22 cellular contexts compared by ENCODE assay signal in the genomic region with DNA sequence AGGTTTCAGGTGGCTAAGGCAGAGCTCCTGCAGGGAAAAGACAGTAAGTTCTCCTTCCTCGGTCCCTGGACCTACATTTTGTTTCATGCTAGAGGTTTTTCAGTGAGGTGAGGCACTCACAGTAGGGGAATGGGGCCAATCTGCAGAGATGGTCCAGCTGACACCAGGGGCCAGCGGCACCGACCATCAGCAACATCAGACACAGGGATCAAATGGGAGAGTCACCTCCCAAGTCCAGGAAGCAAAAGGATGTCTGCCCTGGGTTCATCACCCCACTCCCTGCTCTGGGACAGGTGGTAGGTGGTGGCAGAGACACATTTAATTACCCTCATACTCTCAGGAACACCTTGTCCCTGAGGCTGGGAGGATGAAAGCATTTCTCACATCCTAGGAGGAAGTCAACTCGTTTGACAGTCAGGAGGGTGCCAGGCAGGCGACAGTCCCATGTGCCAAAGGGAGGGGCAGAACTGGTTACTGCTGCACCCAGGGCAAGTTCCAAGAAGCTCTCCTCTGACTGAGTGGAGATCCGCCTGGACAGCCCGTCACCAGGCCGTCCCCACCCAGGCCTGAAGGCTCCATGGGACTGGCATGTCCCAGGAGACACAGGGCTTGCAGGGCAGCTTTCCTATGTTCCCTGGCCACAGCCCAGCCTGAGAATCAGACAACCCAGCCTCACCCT. TPM values are rescaled to one million over a fixed set of nuclear protein-coding genes. Genes with fewer than 3 reads are reported as not detected.
A peak's percentile ranks its signal among the peaks of the same experiment; 100 is the strongest.
DNase-seq lines count a peak whose midpoint lies in the region; ATAC-seq, FAIRE-seq and TF ChIP-seq lines count a peak whose summit lies in the region.
"Had no signal": no experiment of that assay in that cellular context is flagged by ENCODE, and none has a peak within 500 bp of the region (broad histone marks: within the 10 kb centered on the region; RNA-seq: fewer than 3 reads in every experiment).

No MANE protein-coding gene starts in this region.

- H3K4me3 ChIP-seq in HepG2 (replicated peaks in 1 of 3; ENCODE audit: insufficient read depth in 1 of 3, low read depth in 2 of 3, low read length in 3 of 3), result no peak overlapping the region
- no peak overlapping the region for H3K4me3 ChIP-seq in right lobe of liver
- no peak overlapping the region for H3K4me3 ChIP-seq in keratinocyte (ENCODE audit: control insufficient read depth in 2 of 3, extremely low read depth in 1 of 3, insufficient read depth in 2 of 3, low read depth in 1 of 3, low read length in 3 of 3)
- H3K4me3 ChIP-seq in pancreas, result no peak overlapping the region
- H3K4me3 ChIP-seq: A549, thoracic aorta had no signal

- H3K9me1 ChIP-seq in keratinocyte (ENCODE audit: control insufficient read depth, extremely low read depth, insufficient read depth, low read length), result peaks cover 13% of the 10 kb centered on the region

- no peak for TF ChIP-seq CTCF in HepG2 (CRISPR knock-in tag; IDR thresholded peaks at IDR 0.05)
- TF ChIP-seq CTCF in right lobe of liver (IDR thresholded peaks at IDR 0.05), result no peak
- TF ChIP-seq CTCF in keratinocyte (optimal IDR thresholded peaks at IDR 0.05 in 1 of 3, IDR thresholded peaks at IDR 0.05 in 1 of 3, conservative IDR thresholded peaks at IDR 0.05 in 1 of 3; ENCODE audit: extremely low read depth in 1 of 3, insufficient read depth in 2 of 3, low read length in 3 of 3), result no peak
- TF ChIP-seq CTCF in pancreas (IDR thresholded peaks at IDR 0.05), result no peak
- TF ChIP-seq CTCF in omental fat pad (IDR thresholded peaks at IDR 0.05), result no peak

- peaks cover 8% of the 10 kb centered on the region for H3K79me2 ChIP-seq in HepG2 (ENCODE audit: insufficient read depth, low read length)
- peaks cover 54% of the 10 kb centered on the region for H3K79me2 ChIP-seq in keratinocyte (ENCODE audit: control insufficient read depth, insufficient read depth, low read length)

- in situ Hi-C loops in HepG2 (cut with HindIII; ENCODE audit: extremely low pct_ligation_motif_present, low pct_unique_long_range_greater_than_20kb), result no loop called here

- no peak for TF ChIP-seq EP300 in HepG2 (IDR thresholded peaks at IDR 0.05; ENCODE audit: low read depth in 2 of 2, low read length in 2 of 2)
- no peak for TF ChIP-seq EP300 in HepG2 (CRISPR knock-in tag; IDR thresholded peaks at IDR 0.05; ENCODE audit: borderline replicate concordance)

- H3K9ac ChIP-seq in HepG2 (ENCODE audit: insufficient read depth, low read depth, low read length) (no peak overlapping the region), keratinocyte (ENCODE audit: control insufficient read depth, extremely low read depth, insufficient read depth, low read length) (peak overlapping the region; percentile 28)

- TF ChIP-seq POLR2A in HepG2 (IDR thresholded peaks at IDR 0.05; ENCODE audit: insufficient read depth in 1 of 2, low read depth in 2 of 2, low read length in 2 of 2) (no peak), right lobe of liver (IDR thresholded peaks at IDR 0.05) (no peak)

- dilution Hi-C loops in keratinocyte (cut with MboI; ENCODE audit: extremely low pct_ligation_motif_present, low sequenced_read_pairs), result no loop called here

- ATAC-seq in HepG2 (no peak), right lobe of liver (no peak), pancreas (peak; percentile 12 to 32 (median 26)), omental fat pad (ENCODE audit: low FRiP score) (no peak)
- ATAC-seq: A549; activated CD8-positive, alpha-beta T cell treated with anti-CD3 and anti-CD28 coated beads, Interleukin-2, amount 10 ng/mL, durations not matched to agents 7 days and 5 days had no signal

- POLR2A ChIA-PET in HepG2 (lab: Yijun Ruan, JAX), result no interaction called here

- WGBS in HepG2 (ENCODE audit: low lambda C conversion rate), result 94% methylated on average over 8 of the region's 8 CpGs
- 40% methylated on average over 1 of the region's 8 CpGs for WGBS in right lobe of liver (ENCODE audit: insufficient coverage, low coverage, low lambda C conversion rate, missing lambda C conversion rate)
- WGBS in pancreas, 2 donors, result 53 to 57% methylated on average over 8 of the region's 8 CpGs

- FAIRE-seq in HepG2 (lab: Jason Lieb, UNC) (no peak), keratinocyte (lab: Jason Lieb, UNC) (no peak), pancreas (lab: Jason Lieb, UNC) (no peak)
- FAIRE-seq: A549, frontal cortex had no signal

- H2AFZ ChIP-seq in HepG2 (ENCODE audit: low read length) (no peak overlapping the region), keratinocyte (ENCODE audit: control insufficient read depth, low read length) (no peak overlapping the region)

- H3K27ac ChIP-seq in HepG2 (ENCODE audit: extremely low read length, insufficient read depth, low read length), result no peak overlapping the region
- H3K27ac ChIP-seq in right lobe of liver, result no peak overlapping the region
- no peak overlapping the region for H3K27ac ChIP-seq in keratinocyte (ENCODE audit: control insufficient read depth, insufficient read depth, low read length)
- H3K27ac ChIP-seq in pancreas, result peak overlapping the region; percentile 21 to 97 (median 92)
- H3K27ac ChIP-seq: A549, thoracic aorta, WERI-Rb-1 had no signal

- TF ChIP-seq RAD21 in HepG2 (CRISPR knock-in tag; IDR thresholded peaks at IDR 0.05), result no peak

- BruUV-seq in HepG2 (replicated peaks; lab: Mats Ljungman, UMichigan), result no TSS peak

- no peaks in the 10 kb centered on the region for H3K9me3 ChIP-seq in HepG2 (ENCODE audit: low read length)
- no peaks in the 10 kb centered on the region for H3K9me3 ChIP-seq in right lobe of liver
- H3K9me3 ChIP-seq in keratinocyte (ENCODE audit: control insufficient read depth, low read depth, low read length), result no peaks in the 10 kb centered on the region
- no peaks in the 10 kb centered on the region for H3K9me3 ChIP-seq in pancreas
- H3K9me3 ChIP-seq: A549, thoracic aorta had no signal

- no peak for DNase-seq in HepG2 (ENCODE audit: low spot score)
- no peak for DNase-seq in right lobe of liver
- no peak for DNase-seq in keratinocyte (ENCODE audit: low read depth, low spot score)
- DNase-seq in pancreas, result no peak
- no peak for DNase-seq in NCI-H2081 (lab: John Stamatoyannopoulos, UW)
- no peak for DNase-seq in T-helper 1 cell
- DNase-seq in middle frontal gyrus (ENCODE audit: extremely low spot score, low spot score), result no peak
- no peak for DNase-seq in omental fat pad (ENCODE audit: low spot score)
- DNase-seq: activated CD8-positive, alpha-beta T cell treated with anti-CD3 and anti-CD28 coated beads, Interleukin-2, amount 10 ng/mL, durations not matched to agents 7 days and 5 days; cerebellar nuclear complex; DND-41; mesendoderm; NCI-H1436 treated with DMSO at 0.1 percent for 48 hours; NCI-H226; stimulated activated CD4-positive, alpha-beta T cell treated with anti-CD3 and anti-CD28 coated beads, Interleukin-4, amount 100 ng/mL, for 4 hours; WERI-Rb-1 had no signal

- peaks cover 27% of the 10 kb centered on the region for H3K4me1 ChIP-seq in HepG2 (ENCODE audit: insufficient read depth, low read length)
- peaks cover 0 to 33% (median 17%) of the 10 kb centered on the region in 4 donors for H3K4me1 ChIP-seq in right lobe of liver
- H3K4me1 ChIP-seq in keratinocyte (ENCODE audit: control insufficient read depth, extremely low read depth, insufficient read depth, low read length), result peaks cover 29% of the 10 kb centered on the region
- H3K4me1 ChIP-seq in pancreas, result peaks cover 55 to 70% (median 60%) of the 10 kb centered on the region in 3 donors

- H4K20me1 ChIP-seq in HepG2 (ENCODE audit: insufficient read depth, low read length) (peaks cover 7% of the 10 kb centered on the region; the same call in 1 of the 2 replicates), keratinocyte (ENCODE audit: control insufficient read depth, extremely low read depth, insufficient read depth, low read length) (peaks cover 36% of the 10 kb centered on the region)

- peaks cover 4 to 13% of the 10 kb centered on the region in 2 experiments; a peak in 3 of 5 replicates for H3K36me3 ChIP-seq in HepG2 (replicated peaks in 1 of 2; ENCODE audit: control insufficient read depth in 1 of 2, insufficient read depth in 2 of 2, low read length in 2 of 2)
- no peaks in the 10 kb centered on the region for H3K36me3 ChIP-seq in right lobe of liver
- H3K36me3 ChIP-seq in keratinocyte (ENCODE audit: control insufficient read depth in 2 of 2, extremely low read depth in 1 of 2, insufficient read depth in 2 of 2, low read length in 2 of 2), result peaks cover 15 to 19% of the 10 kb centered on the region in 2 experiments
- H3K36me3 ChIP-seq in pancreas, result no peaks in the 10 kb centered on the region
- H3K36me3 ChIP-seq: thoracic aorta had no signal

- intact Hi-C loops in HepG2 (cut with micrococcal nuclease; ENCODE audit: unreplicated experiment), result no loop called here
- intact Hi-C loops in right lobe of liver (cut with DNase I), result no loop called here
- intact Hi-C loops in pancreas (cut with DNase I), result no loop called here

- H3K4me2 ChIP-seq in HepG2 (ENCODE audit: low read depth, low read length), result no peak overlapping the region
- no peak overlapping the region for H3K4me2 ChIP-seq in keratinocyte (ENCODE audit: control insufficient read depth, extremely low read depth, insufficient read depth, low read depth, low read length)
- H3K4me2 ChIP-seq: A549 had no signal

- H3K27me3 ChIP-seq in HepG2 (ENCODE audit: control insufficient read depth in 1 of 2, insufficient read depth in 2 of 2, low read length in 2 of 2), result no peaks in the 10 kb centered on the region
- H3K27me3 ChIP-seq in right lobe of liver, result no peaks in the 10 kb centered on the region
- no peaks in the 10 kb centered on the region for H3K27me3 ChIP-seq in keratinocyte (ENCODE audit: control insufficient read depth, extremely low read depth, insufficient read depth, low read length)
- H3K27me3 ChIP-seq in pancreas, result no peaks in the 10 kb centered on the region

- CTCF ChIA-PET in HepG2 (lab: Yijun Ruan, JAX; ENCODE audit: low intra/inter-chr PET ratio, low total read pairs), result no interaction called here

RNA-seq across cellular contexts. Expression of a gene that starts 19.2 kb away (rescaled TPM):
- total RNA-seq in HepG2 (2016; rRNA removed; fragmentation: Illumina TruSeq; extraction: Trizol) (49.5 and 51.1 TPM in 2 replicates), right lobe of liver (10 to 100 TPM; 33.6 to 84.6 (median 47.0) TPM), pancreas (10 to 100 TPM; 22.8 to 47.7 (median 32.3) TPM), omental fat pad (100 to 1,000 TPM in 3 of 4 donors, 10 to 100 TPM in 1; 67.8 to 154 (median 124) TPM)
- 13.5 and 16.0 TPM in 2 replicates for total RNA-seq in HepG2 (2016; cell fraction: cytosol; rRNA removed; fragmentation: Illumina TruSeq; extraction: Trizol; ENCODE audit: low read depth)
- 45.3 and 52.4 TPM in 2 replicates for total RNA-seq in HepG2 (2016; cell fraction: insoluble cytoplasmic fraction; rRNA removed; fragmentation: Illumina TruSeq; extraction: Trizol)
- total RNA-seq in HepG2 (2016; cell fraction: membrane; rRNA removed; fragmentation: Illumina TruSeq; extraction: Trizol), result 23.6 and 25.5 TPM in 2 replicates
- 26.3 and 30.4 TPM in 2 replicates for total RNA-seq in HepG2 (2016; cell fraction: nucleus; rRNA removed; fragmentation: Illumina TruSeq; extraction: Trizol)
- polyA plus RNA-seq in HepG2 (2011; rRNA removed) (54.2 and 61.3 TPM in 2 replicates), keratinocyte (97.1 to 199 TPM (median 117 TPM) in 3 replicates), pancreas (10 to 100 TPM; 17.4 to 54.0 TPM)
- 55.2 and 57.9 TPM in 2 replicates for polyA plus RNA-seq in HepG2 (2011; cell fraction: cytosol; rRNA removed)
- polyA plus RNA-seq in HepG2 (2011; cell fraction: nucleus; rRNA removed), result 32.7 and 35.9 TPM in 2 replicates
- 29.3 and 41.3 TPM in 2 replicates for polyA plus RNA-seq in HepG2 (2012)
- 16.4 and 17.3 TPM in 2 replicates for polyA plus RNA-seq in HepG2 (2016; cell fraction: cytosol; fragmentation: Illumina TruSeq; extraction: Trizol; ENCODE audit: low read depth)
- polyA plus RNA-seq in HepG2 (2016; cell fraction: insoluble cytoplasmic fraction; fragmentation: Illumina TruSeq; extraction: Trizol; ENCODE audit: low read depth), result 55.4 and 63.8 TPM in 2 replicates
- 21.4 and 22.6 TPM in 2 replicates for polyA plus RNA-seq in HepG2 (2016; cell fraction: membrane; fragmentation: Illumina TruSeq; extraction: Trizol; ENCODE audit: low read depth)
- polyA plus RNA-seq in HepG2 (2016; cell fraction: nucleus; fragmentation: Illumina TruSeq; extraction: Trizol; ENCODE audit: insufficient read depth, low read depth), result 45.0 and 53.3 TPM in 2 replicates
- polyA minus RNA-seq in HepG2 (2011; rRNA and poly(A)+ RNA removed; ENCODE audit: low replicate concordance), result 104 and 246 TPM in 2 replicates
- 37.9 and 45.0 TPM in 2 replicates for polyA minus RNA-seq in HepG2 (2011; cell fraction: cytosol; rRNA and poly(A)+ RNA removed)
- polyA minus RNA-seq in HepG2 (2011; cell fraction: nucleus; rRNA and poly(A)+ RNA removed), result 14.7 and 19.8 TPM in 2 replicates
- polyA plus RNA-seq in keratinocyte (2011; ENCODE audit: low read depth), result 168 TPM
- polyA plus RNA-seq in keratinocyte (2011; cell fraction: cytosol; rRNA removed), result 154 and 187 TPM in 2 replicates
- polyA plus RNA-seq in keratinocyte (2011; cell fraction: nucleus; rRNA removed), result 147 and 159 TPM in 2 replicates
- polyA plus RNA-seq in keratinocyte (2012; ENCODE audit: low replicate concordance), result 121 and 126 TPM in 2 replicates
- polyA minus RNA-seq in keratinocyte, result 236 to 343 TPM (median 341 TPM) in 3 replicates
- 226 TPM for polyA minus RNA-seq in keratinocyte (2011; cell fraction: cytosol; rRNA and poly(A)+ RNA removed)
- 86.6 and 86.8 TPM in 2 replicates for polyA minus RNA-seq in keratinocyte (2011; cell fraction: nucleus; rRNA and poly(A)+ RNA removed)

RNA-seq across cellular contexts. Expression of a gene that starts 21.6 kb away (rescaled TPM):
- total RNA-seq in HepG2 (2016; rRNA removed; fragmentation: Illumina TruSeq; extraction: Trizol), result not detected in 2 replicates
- not detected in 2 replicates for total RNA-seq in HepG2 (2016; cell fraction: cytosol; rRNA removed; fragmentation: Illumina TruSeq; extraction: Trizol; ENCODE audit: low read depth)
- total RNA-seq in HepG2 (2016; cell fraction: insoluble cytoplasmic fraction; rRNA removed; fragmentation: Illumina TruSeq; extraction: Trizol), result not detected in 2 replicates
- 0.28 TPM in 1 of 2 replicates, not detected in the other for total RNA-seq in HepG2 (2016; cell fraction: membrane; rRNA removed; fragmentation: Illumina TruSeq; extraction: Trizol)
- not detected in 2 replicates for total RNA-seq in HepG2 (2016; cell fraction: nucleus; rRNA removed; fragmentation: Illumina TruSeq; extraction: Trizol)
- polyA plus RNA-seq in HepG2 (2011; rRNA removed), result not detected in 2 replicates
- 0.34 TPM in 1 of 2 replicates, not detected in the other for polyA plus RNA-seq in HepG2 (2011; cell fraction: cytosol; rRNA removed)
- not detected in 2 replicates for polyA plus RNA-seq in HepG2 (2011; cell fraction: nucleus; rRNA removed)
- 0.75 TPM in 1 of 2 replicates, not detected in the other for polyA plus RNA-seq in HepG2 (2012)
- polyA plus RNA-seq in HepG2 (2016; cell fraction: cytosol; fragmentation: Illumina TruSeq; extraction: Trizol; ENCODE audit: low read depth), result not detected in 2 replicates
- not detected in 2 replicates for polyA plus RNA-seq in HepG2 (2016; cell fraction: insoluble cytoplasmic fraction; fragmentation: Illumina TruSeq; extraction: Trizol; ENCODE audit: low read depth)
- not detected in 2 replicates for polyA plus RNA-seq in HepG2 (2016; cell fraction: membrane; fragmentation: Illumina TruSeq; extraction: Trizol; ENCODE audit: low read depth)
- not detected in 2 replicates for polyA plus RNA-seq in HepG2 (2016; cell fraction: nucleus; fragmentation: Illumina TruSeq; extraction: Trizol; ENCODE audit: insufficient read depth, low read depth)
- not detected in 2 replicates for polyA minus RNA-seq in HepG2 (2011; rRNA and poly(A)+ RNA removed; ENCODE audit: low replicate concordance)
- polyA minus RNA-seq in HepG2 (2011; cell fraction: cytosol; rRNA and poly(A)+ RNA removed), result not detected in 2 replicates
- polyA minus RNA-seq in HepG2 (2011; cell fraction: nucleus; rRNA and poly(A)+ RNA removed), result not detected in 2 replicates
- total RNA-seq in right lobe of liver, result not detected
- not detected in 3 replicates for polyA plus RNA-seq in keratinocyte
- not detected for polyA plus RNA-seq in keratinocyte (2011; ENCODE audit: low read depth)
- polyA plus RNA-seq in keratinocyte (2011; cell fraction: cytosol; rRNA removed), result not detected in 2 replicates
- polyA plus RNA-seq in keratinocyte (2011; cell fraction: nucleus; rRNA removed), result not detected in 2 replicates
- not detected in 2 replicates for polyA plus RNA-seq in keratinocyte (2012; ENCODE audit: low replicate concordance)
- not detected in 3 replicates for polyA minus RNA-seq in keratinocyte
- polyA minus RNA-seq in keratinocyte (2011; cell fraction: cytosol; rRNA and poly(A)+ RNA removed), result not detected
- polyA minus RNA-seq in keratinocyte (2011; cell fraction: nucleus; rRNA and poly(A)+ RNA removed), result not detected in 2 replicates
- not detected for total RNA-seq in pancreas
- polyA plus RNA-seq in pancreas, result under 1 TPM in 1 of 2 donors, not detected in 1; 0.23 TPM
- not detected for total RNA-seq in omental fat pad
- total RNA-seq: activated CD8-positive, alpha-beta T cell treated with anti-CD3 and anti-CD28 coated beads, Interleukin-2, amount 10 ng/mL, durations not matched to agents 7 days and 5 days; frontal cortex; LHCN-M2; skeletal muscle tissue; thoracic aorta had no signal
- polyA plus RNA-seq: A549 had no signal

RNA-seq across cellular contexts. Expression of a gene that starts 30.8 kb away (rescaled TPM):
- total RNA-seq in HepG2 (2016; rRNA removed; fragmentation: Illumina TruSeq; extraction: Trizol) (6.7 and 13.6 TPM in 2 replicates), right lobe of liver (1 to 10 TPM; 1.3 to 2.7 (median 2.1) TPM), pancreas (1 to 10 TPM; 1.4 to 6.8 (median 5.0) TPM), omental fat pad (1 to 10 TPM in 3 of 4 donors, not detected in 1; 1.7 to 2.7 (median 2.0) TPM)
- 3.9 and 4.1 TPM in 2 replicates for total RNA-seq in HepG2 (2016; cell fraction: cytosol; rRNA removed; fragmentation: Illumina TruSeq; extraction: Trizol; ENCODE audit: low read depth)
- total RNA-seq in HepG2 (2016; cell fraction: insoluble cytoplasmic fraction; rRNA removed; fragmentation: Illumina TruSeq; extraction: Trizol), result 5.4 and 13.4 TPM in 2 replicates
- total RNA-seq in HepG2 (2016; cell fraction: membrane; rRNA removed; fragmentation: Illumina TruSeq; extraction: Trizol), result 8.8 TPM in 2 replicates
- 14.6 and 15.0 TPM in 2 replicates for total RNA-seq in HepG2 (2016; cell fraction: nucleus; rRNA removed; fragmentation: Illumina TruSeq; extraction: Trizol)
- polyA plus RNA-seq in HepG2 (2011; rRNA removed) (8.9 and 11.9 TPM in 2 replicates), keratinocyte (0.59 to 2.4 TPM (median 0.93 TPM) in 3 replicates), pancreas (10 to 100 TPM in 1 of 2 donors, 1 to 10 TPM in 1; 7.7 to 11.3 TPM)
- 5.3 and 6.3 TPM in 2 replicates for polyA plus RNA-seq in HepG2 (2011; cell fraction: cytosol; rRNA removed)
- polyA plus RNA-seq in HepG2 (2011; cell fraction: nucleus; rRNA removed), result 34.2 and 34.3 TPM in 2 replicates
- polyA plus RNA-seq in HepG2 (2012), result 8.4 and 11.0 TPM in 2 replicates
- 6.5 and 9.3 TPM in 2 replicates for polyA plus RNA-seq in HepG2 (2016; cell fraction: cytosol; fragmentation: Illumina TruSeq; extraction: Trizol; ENCODE audit: low read depth)
- polyA plus RNA-seq in HepG2 (2016; cell fraction: insoluble cytoplasmic fraction; fragmentation: Illumina TruSeq; extraction: Trizol; ENCODE audit: low read depth), result 11.1 and 13.3 TPM in 2 replicates
- polyA plus RNA-seq in HepG2 (2016; cell fraction: membrane; fragmentation: Illumina TruSeq; extraction: Trizol; ENCODE audit: low read depth), result 11.3 and 12.9 TPM in 2 replicates
- 48.6 and 52.7 TPM in 2 replicates for polyA plus RNA-seq in HepG2 (2016; cell fraction: nucleus; fragmentation: Illumina TruSeq; extraction: Trizol; ENCODE audit: insufficient read depth, low read depth)
- 3.3 and 16.4 TPM in 2 replicates for polyA minus RNA-seq in HepG2 (2011; rRNA and poly(A)+ RNA removed; ENCODE audit: low replicate concordance)
- 4.1 and 8.5 TPM in 2 replicates for polyA minus RNA-seq in HepG2 (2011; cell fraction: cytosol; rRNA and poly(A)+ RNA removed)
- polyA minus RNA-seq in HepG2 (2011; cell fraction: nucleus; rRNA and poly(A)+ RNA removed), result 8.7 and 11.3 TPM in 2 replicates
- 1.7 TPM for polyA plus RNA-seq in keratinocyte (2011; ENCODE audit: low read depth)
- 0.64 and 0.65 TPM in 2 replicates for polyA plus RNA-seq in keratinocyte (2011; cell fraction: cytosol; rRNA removed)
- 4.9 and 6.1 TPM in 2 replicates for polyA plus RNA-seq in keratinocyte (2011; cell fraction: nucleus; rRNA removed)
- polyA plus RNA-seq in keratinocyte (2012; ENCODE audit: low replicate concordance), result 0.72 and 5.8 TPM in 2 replicates
- polyA minus RNA-seq in keratinocyte, result 0.48 to 1.4 TPM (median 1.1 TPM) in 3 replicates
- 0.96 TPM for polyA minus RNA-seq in keratinocyte (2011; cell fraction: cytosol; rRNA and poly(A)+ RNA removed)
- 0.74 and 1.6 TPM in 2 replicates for polyA minus RNA-seq in keratinocyte (2011; cell fraction: nucleus; rRNA and poly(A)+ RNA removed)
- total RNA-seq: activated CD8-positive, alpha-beta T cell treated with anti-CD3 and anti-CD28 coated beads, Interleukin-2, amount 10 ng/mL, durations not matched to agents 7 days and 5 days; thoracic aorta had no signal
- polyA plus RNA-seq: CD14-positive monocyte had no signal

RNA-seq across cellular contexts. Expression of a gene that starts 45.5 kb away (rescaled TPM):
- total RNA-seq in HepG2 (2016; rRNA removed; fragmentation: Illumina TruSeq; extraction: Trizol) (0.36 and 1.1 TPM in 2 replicates), right lobe of liver (1 to 10 TPM; 1.2 to 4.0 (median 1.8) TPM), pancreas (10 to 100 TPM in 2 of 6 donors, 1 to 10 TPM in 4; 8.1 to 11.3 (median 9.7) TPM), omental fat pad (10 to 100 TPM in 2 of 4 donors, 1 to 10 TPM in 2; 8.0 to 14.2 (median 11.4) TPM)
- total RNA-seq in HepG2 (2016; cell fraction: cytosol; rRNA removed; fragmentation: Illumina TruSeq; extraction: Trizol; ENCODE audit: low read depth), result 1.6 and 1.9 TPM in 2 replicates
- total RNA-seq in HepG2 (2016; cell fraction: insoluble cytoplasmic fraction; rRNA removed; fragmentation: Illumina TruSeq; extraction: Trizol), result 0.33 and 1.3 TPM in 2 replicates
- 2.2 and 3.3 TPM in 2 replicates for total RNA-seq in HepG2 (2016; cell fraction: membrane; rRNA removed; fragmentation: Illumina TruSeq; extraction: Trizol)
- total RNA-seq in HepG2 (2016; cell fraction: nucleus; rRNA removed; fragmentation: Illumina TruSeq; extraction: Trizol), result 0.96 and 3.2 TPM in 2 replicates
- polyA plus RNA-seq in HepG2 (2011; rRNA removed) (0.47 and 0.51 TPM in 2 replicates), keratinocyte (1.1 to 3.2 TPM (median 1.8 TPM) in 3 replicates), pancreas (10 to 100 TPM; 11.2 to 15.2 TPM)
- 0.28 and 0.60 TPM in 2 replicates for polyA plus RNA-seq in HepG2 (2011; cell fraction: cytosol; rRNA removed)
- polyA plus RNA-seq in HepG2 (2011; cell fraction: nucleus; rRNA removed), result 2.1 and 2.7 TPM in 2 replicates
- 0.36 and 1.0 TPM in 2 replicates for polyA plus RNA-seq in HepG2 (2012)
- polyA plus RNA-seq in HepG2 (2016; cell fraction: cytosol; fragmentation: Illumina TruSeq; extraction: Trizol; ENCODE audit: low read depth), result 1.3 and 1.6 TPM in 2 replicates
- 0.35 and 0.63 TPM in 2 replicates for polyA plus RNA-seq in HepG2 (2016; cell fraction: insoluble cytoplasmic fraction; fragmentation: Illumina TruSeq; extraction: Trizol; ENCODE audit: low read depth)
- 1.2 and 1.6 TPM in 2 replicates for polyA plus RNA-seq in HepG2 (2016; cell fraction: membrane; fragmentation: Illumina TruSeq; extraction: Trizol; ENCODE audit: low read depth)
- 1.3 and 1.4 TPM in 2 replicates for polyA plus RNA-seq in HepG2 (2016; cell fraction: nucleus; fragmentation: Illumina TruSeq; extraction: Trizol; ENCODE audit: insufficient read depth, low read depth)
- polyA minus RNA-seq in HepG2 (2011; rRNA and poly(A)+ RNA removed; ENCODE audit: low replicate concordance), result 1.6 and 5.9 TPM in 2 replicates
- polyA minus RNA-seq in HepG2 (2011; cell fraction: cytosol; rRNA and poly(A)+ RNA removed), result 0.26 TPM in 1 of 2 replicates, not detected in the other
- polyA minus RNA-seq in HepG2 (2011; cell fraction: nucleus; rRNA and poly(A)+ RNA removed), result 1.6 and 3.5 TPM in 2 replicates
- 2.5 TPM for polyA plus RNA-seq in keratinocyte (2011; ENCODE audit: low read depth)
- 2.5 and 3.4 TPM in 2 replicates for polyA plus RNA-seq in keratinocyte (2011; cell fraction: cytosol; rRNA removed)
- polyA plus RNA-seq in keratinocyte (2011; cell fraction: nucleus; rRNA removed), result 6.3 and 9.1 TPM in 2 replicates
- 2.9 and 3.1 TPM in 2 replicates for polyA plus RNA-seq in keratinocyte (2012; ENCODE audit: low replicate concordance)
- polyA minus RNA-seq in keratinocyte, result 2.0 to 5.0 TPM (median 2.8 TPM) in 3 replicates
- polyA minus RNA-seq in keratinocyte (2011; cell fraction: cytosol; rRNA and poly(A)+ RNA removed), result 4.8 TPM
- 4.3 and 7.5 TPM in 2 replicates for polyA minus RNA-seq in keratinocyte (2011; cell fraction: nucleus; rRNA and poly(A)+ RNA removed)

Comparison
In these comparisons a context has a peak if more than half of its experiments do, and no peak if none do; other contexts are left out.
1. ATAC-seq: peak in pancreas (4 of 4); none in HepG2 (single experiment), right lobe of liver (0 of 4) and omental fat pad (single experiment).
2. H3K27ac ChIP-seq: peak in pancreas (4 of 4); none in HepG2 (single experiment), right lobe of liver (0 of 3) and keratinocyte (single experiment).